ENCODE assay signal across 13 cellular contexts in the genomic region with DNA sequence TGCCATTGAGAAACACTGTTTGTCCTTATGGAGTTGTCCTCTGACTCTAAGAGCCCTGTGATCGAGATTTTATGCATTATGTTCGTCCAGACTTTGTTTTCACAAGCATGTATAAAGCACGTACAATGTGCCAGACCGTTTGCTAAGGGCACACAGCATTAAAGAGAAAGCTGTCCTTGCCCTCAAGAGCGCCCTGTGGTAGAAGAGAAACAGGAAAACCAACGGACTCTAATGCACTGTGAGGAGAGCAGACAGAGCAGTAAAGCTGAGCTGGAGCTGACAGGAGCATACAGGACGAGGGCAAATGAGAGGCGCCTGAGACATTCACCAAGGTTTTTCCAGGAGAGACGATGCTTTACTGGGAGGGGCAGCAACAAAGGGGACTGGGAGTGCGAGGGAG.
DNase-seq lines count a peak whose midpoint lies in the region; ATAC-seq and TF ChIP-seq lines count a peak whose summit lies in the region.
"Had no signal": no experiment of that assay in that cellular context is flagged by ENCODE, and none has a peak within 500 bp of the region (broad histone marks: within the 10 kb centered on the region; RNA-seq: fewer than 3 reads in every experiment).

No MANE protein-coding gene starts in this region.

- no peak for TF ChIP-seq CTCF in esophagus muscularis mucosa (IDR thresholded peaks at IDR 0.05)
- TF ChIP-seq CTCF in stomach (IDR thresholded peaks at IDR 0.05) = no peak

- peaks cover 4% of the 10 kb centered on the region for H3K4me1 Mint-ChIP-seq in activated CD4-positive, alpha-beta T cell treated with anti-CD3 and anti-CD28 coated beads, Interleukin-2, amount 10 ng/mL, durations not matched to agents 24 days and 14 days

- peak; percentile 72 for ATAC-seq in HG02943 (IDR thresholded peaks at IDR 0.05; ENCODE audit: low read depth, unreplicated experiment)
- ATAC-seq: HepG2 had no signal

- WGBS in esophagus muscularis mucosa = 74% methylated on average over 10 of the region's 10 CpGs
- WGBS in stomach, 5 donors = 12 to 43% (median 30%) methylated on average over 10 of the region's 10 CpGs

- peak overlapping the region; percentile 61 for H3K4me3 Mint-ChIP-seq in activated CD4-positive, alpha-beta T cell treated with anti-CD3 and anti-CD28 coated beads, Interleukin-2, amount 10 ng/mL, durations not matched to agents 24 days and 14 days
- H3K4me3 Mint-ChIP-seq: nephron progenitor cell had no signal

- H3K27me3 Mint-ChIP-seq in activated CD4-positive, alpha-beta T cell treated with anti-CD3 and anti-CD28 coated beads, Interleukin-2, amount 10 ng/mL, durations not matched to agents 24 days and 14 days = peaks cover 7% of the 10 kb centered on the region

- H3K27ac ChIP-seq in esophagus muscularis mucosa (replicated peaks in 1 of 4) (peak overlapping the region; percentile 46 to 70 (median 57)), stomach (peak overlapping the region; percentile 3 to 82 (median 74))
- H3K27ac ChIP-seq in effector memory CD4-positive, alpha-beta T cell (ENCODE audit: insufficient read depth, low read length, poor library complexity, severe bottlenecking) = no peak overlapping the region

- TF ChIP-seq EP300 in esophagus muscularis mucosa (IDR thresholded peaks at IDR 0.05) (no peak), stomach (IDR thresholded peaks at IDR 0.05) (no peak)

- H3K36me3 Mint-ChIP-seq in activated CD4-positive, alpha-beta T cell treated with anti-CD3 and anti-CD28 coated beads, Interleukin-2, amount 10 ng/mL, durations not matched to agents 24 days and 14 days (ENCODE audit: low read depth) = no peaks in the 10 kb centered on the region

- H3K4me3 ChIP-seq in esophagus muscularis mucosa = no peak overlapping the region
- H3K4me3 ChIP-seq in stomach = peak overlapping the region in 3 of 4 donors; percentile 10 to 35 (median 11)
- H3K4me3 ChIP-seq in effector memory CD4-positive, alpha-beta T cell (ENCODE audit: insufficient read depth, low read depth, low read length, poor library complexity, severe bottlenecking) = no peak overlapping the region

- no peak overlapping the region for H3K27ac Mint-ChIP-seq in activated CD4-positive, alpha-beta T cell treated with anti-CD3 and anti-CD28 coated beads, Interleukin-2, amount 10 ng/mL, durations not matched to agents 24 days and 14 days
- H3K27ac Mint-ChIP-seq: nephron progenitor cell had no signal

- H3K9me3 Mint-ChIP-seq in activated CD4-positive, alpha-beta T cell treated with anti-CD3 and anti-CD28 coated beads, Interleukin-2, amount 10 ng/mL, durations not matched to agents 24 days and 14 days = no peaks in the 10 kb centered on the region

- peaks cover 27 to 40% (median 34%) of the 10 kb centered on the region in 4 donors for H3K4me1 ChIP-seq in esophagus muscularis mucosa
- peaks cover 40 to 80% (median 57%) of the 10 kb centered on the region in 4 donors for H3K4me1 ChIP-seq in stomach
- H3K4me1 ChIP-seq in effector memory CD4-positive, alpha-beta T cell (ENCODE audit: control insufficient read depth, insufficient read depth, low read length, poor library complexity, severe bottlenecking) = no peaks in the 10 kb centered on the region

- H3K36me3 ChIP-seq in esophagus muscularis mucosa = peaks cover 0 to 18% (median 12%) of the 10 kb centered on the region in 4 donors
- no peaks in the 10 kb centered on the region for H3K36me3 ChIP-seq in stomach
- H3K36me3 ChIP-seq in effector memory CD4-positive, alpha-beta T cell (ENCODE audit: control insufficient read depth, insufficient read depth, low read length) = no peaks in the 10 kb centered on the region

- H3K9me3 ChIP-seq in esophagus muscularis mucosa (no peaks in the 10 kb centered on the region), stomach (no peaks in the 10 kb centered on the region)
- no peaks in the 10 kb centered on the region for H3K9me3 ChIP-seq in effector memory CD4-positive, alpha-beta T cell (ENCODE audit: control insufficient read depth, low read length)

- no peak for TF ChIP-seq POLR2A in esophagus muscularis mucosa (IDR thresholded peaks at IDR 0.05; ENCODE audit: low read depth)
- no peak for TF ChIP-seq POLR2A in stomach (IDR thresholded peaks at IDR 0.05)

- no peak for DNase-seq in activated CD4-positive, alpha-beta T cell treated with anti-CD3 and anti-CD28 coated beads, Interleukin-2, amount 10 ng/mL, durations not matched to agents 24 days and 14 days
- DNase-seq in activated CD4-positive, alpha-beta T cell treated with anti-CD3 and anti-CD28 coated beads, Interleukin-2, amount 50 U/mL, for 48 hours = no peak
- DNase-seq in esophagus muscularis mucosa (ENCODE audit: extremely low spot score) = no peak
- no peak for DNase-seq in stomach
- DNase-seq in DMS153 (lab: John Stamatoyannopoulos, UW) = no peak
- no peak for DNase-seq in effector memory CD4-positive, alpha-beta T cell
- DNase-seq in DMS153 treated with DMSO at 0.1 percent for 48 hours (lab: John Stamatoyannopoulos, UW; ENCODE audit: unreplicated experiment) = no peak
- DNase-seq: activated CD4-positive, alpha-beta T cell treated with anti-CD3 and anti-CD28 coated beads, Interleukin-2, amount 50 U/mL, for 1 hour; NCI-H2227 treated with DMSO at 0.1 percent for 48 hours; nephron progenitor cell; SHP77 had no signal

- intact Hi-C loops in activated CD4-positive, alpha-beta T cell treated with anti-CD3 and anti-CD28 coated beads, Interleukin-2, amount 10 ng/mL, durations not matched to agents 24 days and 14 days (cut with micrococcal nuclease) = no loop called here
- intact Hi-C loops in esophagus muscularis mucosa (cut with DNase I) (no loop called here), stomach (cut with DNase I; ENCODE audit: low total_unique reads) (no loop called here)

- H3K27me3 ChIP-seq in esophagus muscularis mucosa (no peaks in the 10 kb centered on the region), stomach (no peaks in the 10 kb centered on the region)
- no peaks in the 10 kb centered on the region for H3K27me3 ChIP-seq in effector memory CD4-positive, alpha-beta T cell (replicated peaks; ENCODE audit: control insufficient read depth, insufficient read depth, low read length, poor library complexity, severe bottlenecking)

Comparison
In these comparisons a context has a peak if more than half of its experiments do, and no peak if none do; other contexts are left out.
1. H3K4me3 ChIP-seq: peak in stomach (3 of 4); none in esophagus muscularis mucosa (0 of 4) and effector memory CD4-positive, alpha-beta T cell (single experiment).